Comparison of ENCODE assay signal across 1 cellular context in the genomic region with DNA sequence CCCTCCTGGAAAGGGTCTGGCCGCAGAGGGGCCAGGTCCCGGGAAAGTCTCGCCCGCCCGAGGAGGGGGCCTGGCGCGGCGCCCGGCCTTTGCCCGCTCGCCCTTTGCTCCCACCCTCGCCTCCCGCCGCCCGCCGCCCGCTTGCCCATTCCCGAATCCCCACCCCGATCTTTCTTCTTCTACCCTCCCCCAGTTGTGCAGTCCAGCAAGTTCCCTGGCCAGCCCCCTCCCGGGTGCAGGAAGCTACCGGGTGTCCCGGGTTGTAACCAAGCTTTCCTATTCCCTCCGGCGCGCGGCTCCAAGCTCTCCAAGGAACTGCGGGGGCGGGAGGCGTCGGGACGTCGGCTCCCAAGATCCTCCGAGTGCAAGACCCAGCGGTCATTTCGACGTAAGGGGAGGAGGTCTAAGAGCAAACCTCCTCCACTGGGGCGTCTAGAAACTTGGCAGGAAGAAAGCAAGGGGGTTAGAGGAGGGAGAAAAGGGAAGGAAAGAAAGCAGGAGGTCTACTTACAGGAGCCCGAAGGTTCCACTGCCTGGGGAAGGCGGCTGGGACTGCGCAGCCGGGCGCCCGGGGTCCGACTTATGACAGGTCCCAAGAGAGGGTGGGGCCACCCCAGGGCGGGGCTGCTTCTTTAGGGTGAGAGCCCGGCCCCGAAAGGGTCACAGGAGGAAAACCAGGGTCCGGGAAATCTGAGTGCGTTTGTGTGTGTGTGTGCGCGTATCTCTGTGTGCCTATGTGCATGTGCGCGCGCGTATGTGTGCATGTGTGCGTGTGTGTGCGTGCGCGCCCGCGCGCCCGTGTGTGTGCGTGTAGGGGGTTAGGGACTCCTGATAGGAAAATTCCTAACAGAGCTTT.
TF ChIP-seq lines count a peak whose summit lies in the region.

PTGR1 (minus strand) TSS at position 556 of the 856 bp plus-strand sequence. CDS start 2,225 bp downstream, outside the sequence.

TF ChIP-seq in HepG2, 621 proteins besides CTCF, POLR2A, EP300 and RAD21 (continued from another document and continues in another):
- TF ChIP-seq, protein P1, sequence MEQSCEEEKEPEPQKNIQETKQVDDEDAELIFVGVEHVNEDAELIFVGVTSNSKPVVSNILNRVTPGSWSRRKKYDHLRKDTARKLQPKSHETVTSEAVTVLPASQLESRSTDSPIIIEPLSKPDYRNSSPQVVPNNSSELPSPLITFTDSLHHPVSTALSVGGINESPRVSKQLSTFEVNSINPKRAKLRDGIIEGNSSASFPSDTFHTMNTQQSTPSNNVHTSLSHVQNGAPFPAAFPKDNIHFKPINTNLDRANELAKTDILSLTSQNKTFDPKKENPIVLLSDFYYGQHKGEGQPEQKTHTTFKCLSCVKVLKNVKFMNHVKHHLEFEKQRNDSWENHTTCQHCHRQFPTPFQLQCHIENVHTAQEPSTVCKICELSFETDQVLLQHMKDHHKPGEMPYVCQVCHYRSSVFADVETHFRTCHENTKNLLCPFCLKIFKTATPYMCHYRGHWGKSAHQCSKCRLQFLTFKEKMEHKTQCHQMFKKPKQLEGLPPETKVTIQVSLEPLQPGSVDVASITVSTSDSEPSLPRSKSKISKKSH (CRISPR knock-in tag; IDR thresholded peaks at IDR 0.05; ENCODE audit: borderline replicate concordance) = no peak
- TF ChIP-seq ZNF512B (CRISPR knock-in tag; IDR thresholded peaks at IDR 0.05; ENCODE audit: borderline replicate concordance) (no peak), AHR (CRISPR knock-in tag; IDR thresholded peaks at IDR 0.05) (no peak), NR1H2 (CRISPR knock-in tag; IDR thresholded peaks at IDR 0.05; ENCODE audit: borderline replicate concordance, low read depth) (no peak), MAX (IDR thresholded peaks at IDR 0.05) (no peak), ARID5B (CRISPR knock-in tag; IDR thresholded peaks at IDR 0.05) (no peak), ZNF777 (CRISPR knock-in tag; IDR thresholded peaks at IDR 0.05) (peak; percentile 32; the same call in 1 of the 2 replicates), ZNF768 (CRISPR knock-in tag; IDR thresholded peaks at IDR 0.05) (peak; percentile 39; the same call in 1 of the 2 replicates), DMAP1 (CRISPR knock-in tag; IDR thresholded peaks at IDR 0.05) (peak; percentile 20; the same call in 1 of the 2 replicates), MXI1 (IDR thresholded peaks at IDR 0.05; ENCODE audit: borderline replicate concordance, low read depth, low read length) (no peak), THAP11 (CRISPR knock-in tag; IDR thresholded peaks at IDR 0.05) (no peak), PHF8 (CRISPR knock-in tag; IDR thresholded peaks at IDR 0.05) (0 out of 2 replicates have a peak, but pooled peaks have one; percentile 8)
- TF ChIP-seq, protein P2, sequence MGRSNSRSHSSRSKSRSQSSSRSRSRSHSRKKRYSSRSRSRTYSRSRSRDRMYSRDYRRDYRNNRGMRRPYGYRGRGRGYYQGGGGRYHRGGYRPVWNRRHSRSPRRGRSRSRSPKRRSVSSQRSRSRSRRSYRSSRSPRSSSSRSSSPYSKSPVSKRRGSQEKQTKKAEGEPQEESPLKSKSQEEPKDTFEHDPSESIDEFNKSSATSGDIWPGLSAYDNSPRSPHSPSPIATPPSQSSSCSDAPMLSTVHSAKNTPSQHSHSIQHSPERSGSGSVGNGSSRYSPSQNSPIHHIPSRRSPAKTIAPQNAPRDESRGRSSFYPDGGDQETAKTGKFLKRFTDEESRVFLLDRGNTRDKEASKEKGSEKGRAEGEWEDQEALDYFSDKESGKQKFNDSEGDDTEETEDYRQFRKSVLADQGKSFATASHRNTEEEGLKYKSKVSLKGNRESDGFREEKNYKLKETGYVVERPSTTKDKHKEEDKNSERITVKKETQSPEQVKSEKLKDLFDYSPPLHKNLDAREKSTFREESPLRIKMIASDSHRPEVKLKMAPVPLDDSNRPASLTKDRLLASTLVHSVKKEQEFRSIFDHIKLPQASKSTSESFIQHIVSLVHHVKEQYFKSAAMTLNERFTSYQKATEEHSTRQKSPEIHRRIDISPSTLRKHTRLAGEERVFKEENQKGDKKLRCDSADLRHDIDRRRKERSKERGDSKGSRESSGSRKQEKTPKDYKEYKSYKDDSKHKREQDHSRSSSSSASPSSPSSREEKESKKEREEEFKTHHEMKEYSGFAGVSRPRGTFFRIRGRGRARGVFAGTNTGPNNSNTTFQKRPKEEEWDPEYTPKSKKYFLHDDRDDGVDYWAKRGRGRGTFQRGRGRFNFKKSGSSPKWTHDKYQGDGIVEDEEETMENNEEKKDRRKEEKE (IDR thresholded peaks at IDR 0.05) = no peak
- TF ChIP-seq, protein P3, sequence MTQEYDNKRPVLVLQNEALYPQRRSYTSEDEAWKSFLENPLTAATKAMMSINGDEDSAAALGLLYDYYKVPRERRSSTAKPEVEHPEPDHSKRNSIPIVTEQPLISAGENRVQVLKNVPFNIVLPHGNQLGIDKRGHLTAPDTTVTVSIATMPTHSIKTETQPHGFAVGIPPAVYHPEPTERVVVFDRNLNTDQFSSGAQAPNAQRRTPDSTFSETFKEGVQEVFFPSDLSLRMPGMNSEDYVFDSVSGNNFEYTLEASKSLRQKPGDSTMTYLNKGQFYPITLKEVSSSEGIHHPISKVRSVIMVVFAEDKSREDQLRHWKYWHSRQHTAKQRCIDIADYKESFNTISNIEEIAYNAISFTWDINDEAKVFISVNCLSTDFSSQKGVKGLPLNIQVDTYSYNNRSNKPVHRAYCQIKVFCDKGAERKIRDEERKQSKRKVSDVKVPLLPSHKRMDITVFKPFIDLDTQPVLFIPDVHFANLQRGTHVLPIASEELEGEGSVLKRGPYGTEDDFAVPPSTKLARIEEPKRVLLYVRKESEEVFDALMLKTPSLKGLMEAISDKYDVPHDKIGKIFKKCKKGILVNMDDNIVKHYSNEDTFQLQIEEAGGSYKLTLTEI (CRISPR knock-in tag; conservative IDR thresholded peaks at IDR 0.05) = no peak
- TF ChIP-seq, protein P4, sequence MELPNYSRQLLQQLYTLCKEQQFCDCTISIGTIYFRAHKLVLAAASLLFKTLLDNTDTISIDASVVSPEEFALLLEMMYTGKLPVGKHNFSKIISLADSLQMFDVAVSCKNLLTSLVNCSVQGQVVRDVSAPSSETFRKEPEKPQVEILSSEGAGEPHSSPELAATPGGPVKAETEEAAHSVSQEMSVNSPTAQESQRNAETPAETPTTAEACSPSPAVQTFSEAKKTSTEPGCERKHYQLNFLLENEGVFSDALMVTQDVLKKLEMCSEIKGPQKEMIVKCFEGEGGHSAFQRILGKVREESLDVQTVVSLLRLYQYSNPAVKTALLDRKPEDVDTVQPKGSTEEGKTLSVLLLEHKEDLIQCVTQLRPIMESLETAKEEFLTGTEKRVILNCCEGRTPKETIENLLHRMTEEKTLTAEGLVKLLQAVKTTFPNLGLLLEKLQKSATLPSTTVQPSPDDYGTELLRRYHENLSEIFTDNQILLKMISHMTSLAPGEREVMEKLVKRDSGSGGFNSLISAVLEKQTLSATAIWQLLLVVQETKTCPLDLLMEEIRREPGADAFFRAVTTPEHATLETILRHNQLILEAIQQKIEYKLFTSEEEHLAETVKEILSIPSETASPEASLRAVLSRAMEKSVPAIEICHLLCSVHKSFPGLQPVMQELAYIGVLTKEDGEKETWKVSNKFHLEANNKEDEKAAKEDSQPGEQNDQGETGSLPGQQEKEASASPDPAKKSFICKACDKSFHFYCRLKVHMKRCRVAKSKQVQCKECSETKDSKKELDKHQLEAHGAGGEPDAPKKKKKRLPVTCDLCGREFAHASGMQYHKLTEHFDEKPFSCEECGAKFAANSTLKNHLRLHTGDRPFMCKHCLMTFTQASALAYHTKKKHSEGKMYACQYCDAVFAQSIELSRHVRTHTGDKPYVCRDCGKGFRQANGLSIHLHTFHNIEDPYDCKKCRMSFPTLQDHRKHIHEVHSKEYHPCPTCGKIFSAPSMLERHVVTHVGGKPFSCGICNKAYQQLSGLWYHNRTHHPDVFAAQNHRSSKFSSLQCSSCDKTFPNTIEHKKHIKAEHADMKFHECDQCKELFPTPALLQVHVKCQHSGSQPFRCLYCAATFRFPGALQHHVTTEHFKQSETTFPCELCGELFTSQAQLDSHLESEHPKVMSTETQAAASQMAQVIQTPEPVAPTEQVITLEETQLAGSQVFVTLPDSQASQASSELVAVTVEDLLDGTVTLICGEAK (IDR thresholded peaks at IDR 0.05) = no peak
- TF ChIP-seq, protein P4 (CRISPR knock-in tag; IDR thresholded peaks at IDR 0.05) = no peak
